In the genomic region with DNA sequence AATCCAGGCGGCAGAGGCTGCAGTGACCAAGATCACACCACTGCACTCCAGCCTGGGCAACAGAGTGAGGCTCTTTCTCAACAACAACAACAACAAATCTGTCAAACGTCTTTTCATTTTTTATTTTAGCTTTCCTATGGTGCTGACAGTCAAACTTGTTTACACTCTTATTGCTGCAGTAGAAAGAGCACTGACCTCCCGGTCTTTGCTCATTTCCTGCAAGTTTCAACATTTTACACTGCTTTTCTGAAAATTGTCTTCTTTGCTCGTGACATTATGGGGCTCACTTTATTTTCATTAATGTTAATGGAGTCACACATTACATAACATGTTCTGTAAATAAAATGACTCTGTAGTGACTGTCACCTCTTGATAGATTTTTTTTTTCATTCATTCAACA, we compare ENCODE assay signal across 25 cellular contexts.
DNase-seq lines count a peak whose midpoint lies in the region; ATAC-seq and TF ChIP-seq lines count a peak whose summit lies in the region.
"Had no signal": no experiment of that assay in that cellular context is flagged by ENCODE, and none has a peak within 500 bp of the region (broad histone marks: within the 10 kb centered on the region; RNA-seq: fewer than 3 reads in every experiment).

No MANE protein-coding gene starts in this region.

- BruUV-seq in MCF 10A (replicated peaks; lab: Mats Ljungman, UMichigan) (no TSS peak), mammary epithelial cell (replicated peaks; lab: Mats Ljungman, UMichigan) (no TSS peak)

- no peak overlapping the region for H4K91ac ChIP-seq in H9 (ENCODE audit: insufficient read length, low read depth, low read length)

- H2BK120ac ChIP-seq in H9 (ENCODE audit: low read depth, low read length, poor library complexity, severe bottlenecking) = no peak overlapping the region

- in situ Hi-C loops in mammary epithelial cell (cut with MboI; ENCODE audit: low sequenced_read_pairs in 2 of 2) = no loop called here

- 54% methylated on average over 4 of the region's 4 CpGs for WGBS in mammary epithelial cell (ENCODE audit: low coverage, missing lambda C conversion rate)
- WGBS in H9 (ENCODE audit: extremely low coverage, insufficient read length, low lambda C conversion rate) = no CpG with 5 or more reads among the region's 4 CpGs

- no peak overlapping the region for H2BK15ac ChIP-seq in H9 (ENCODE audit: low read depth, low read length)

- H3K9ac ChIP-seq in mammary epithelial cell (ENCODE audit: insufficient read depth, low read length) = no peak overlapping the region
- H3K9ac ChIP-seq in H9 (ENCODE audit: extremely low read depth, insufficient read length, low read length) = no peak overlapping the region
- H3K9ac ChIP-seq: BLaER1, SK-N-SH had no signal

- no peak overlapping the region for H3T11ph ChIP-seq in H9 (ENCODE audit: low read length)

- dilution Hi-C loops in mammary epithelial cell (cut with HindIII; ENCODE audit: low sequenced_read_pairs) = no loop called here

- H3K56ac ChIP-seq in H9 (ENCODE audit: insufficient read length, low read depth, low read length) = no peak overlapping the region

- CTCF ChIA-PET in MCF 10A (lab: Yijun Ruan, JAX) = no interaction called here
- CTCF ChIA-PET in mammary epithelial cell (lab: Charles Lee; ENCODE audit: low non-redundant PET) = no interaction called here

- no peak overlapping the region for H3K4me3 Mint-ChIP-seq in MCF 10A (ENCODE audit: unreplicated experiment)
- H3K4me3 Mint-ChIP-seq in activated naive CD8-positive, alpha-beta T cell treated with anti-CD3 and anti-CD28 coated beads, Interleukin-2, amount 50 U/mL, for 24 hours = no peak overlapping the region
- H3K4me3 Mint-ChIP-seq in memory B cell = no peak overlapping the region
- H3K4me3 Mint-ChIP-seq in H9 = no peak overlapping the region
- H3K4me3 Mint-ChIP-seq: activated T-helper 17 cell treated with anti-CD3 and anti-CD28 coated beads, Interleukin-2, amount 50 U/mL, for 72 hours; mesothelial cell of epicardium had no signal

- H2BK12ac ChIP-seq in H9 (ENCODE audit: insufficient read length, low read depth, low read length) = no peak overlapping the region

- no peak overlapping the region for H3K23ac ChIP-seq in H9 (ENCODE audit: insufficient read length, low read depth, low read length)

- H3K9me3 ChIP-seq in mammary epithelial cell (replicated peaks; ENCODE audit: insufficient read depth, low read length) (peaks cover 20% of the 10 kb centered on the region), H9 (ENCODE audit: control insufficient read depth, low read depth, low read length) (no peaks in the 10 kb centered on the region)
- H3K9me3 ChIP-seq: BLaER1, esophagus squamous epithelium, gastrocnemius medialis, SK-N-SH, tibial nerve had no signal

- H4K8ac ChIP-seq in H9 (replicated peaks; ENCODE audit: insufficient read length, low read depth, low read length) = no peak overlapping the region

- H4K20me1 ChIP-seq in mammary epithelial cell (ENCODE audit: insufficient read depth, low read length) (no peaks in the 10 kb centered on the region), H9 (ENCODE audit: control insufficient read depth, insufficient read depth, insufficient read length) (no peaks in the 10 kb centered on the region)

- no peak overlapping the region for H3K14ac ChIP-seq in H9 (ENCODE audit: insufficient read depth, low read length)

- POLR2A ChIA-PET in MCF 10A (lab: Yijun Ruan, JAX) = no interaction called here

- H2AFZ ChIP-seq in mammary epithelial cell (ENCODE audit: low read depth, low read length) (no peak overlapping the region), H9 (ENCODE audit: low read length) (no peak overlapping the region)

- H3K27ac ChIP-seq in mammary epithelial cell (ENCODE audit: insufficient read depth, low read depth, low read length) = no peak overlapping the region
- no peak overlapping the region for H3K27ac ChIP-seq in H9 (ENCODE audit: insufficient read length, low read depth, low read length)
- H3K27ac ChIP-seq: BLaER1, coronary artery, gastrocnemius medialis, RWPE1 had no signal

- peaks cover 9% of the 10 kb centered on the region for H3K4me1 Mint-ChIP-seq in MCF 10A (ENCODE audit: insufficient read depth, unreplicated experiment)
- peaks cover 14% of the 10 kb centered on the region for H3K4me1 Mint-ChIP-seq in activated naive CD8-positive, alpha-beta T cell treated with anti-CD3 and anti-CD28 coated beads, Interleukin-2, amount 50 U/mL, for 24 hours
- H3K4me1 Mint-ChIP-seq in memory B cell = peaks cover 6% of the 10 kb centered on the region
- peaks cover 13 to 16% of the 10 kb centered on the region in 2 experiments for H3K4me1 Mint-ChIP-seq in H9

- intact Hi-C loops in MCF 10A (cut with micrococcal nuclease) (no loop called here), mammary epithelial cell (cut with micrococcal nuclease) (no loop called here)

- no peaks in the 10 kb centered on the region for H3K36me3 Mint-ChIP-seq in MCF 10A (ENCODE audit: insufficient read depth, unreplicated experiment)
- H3K36me3 Mint-ChIP-seq in activated naive CD8-positive, alpha-beta T cell treated with anti-CD3 and anti-CD28 coated beads, Interleukin-2, amount 50 U/mL, for 24 hours (ENCODE audit: low read depth) = peaks cover 63% of the 10 kb centered on the region
- H3K36me3 Mint-ChIP-seq in memory B cell = peaks cover 50% of the 10 kb centered on the region
- H3K36me3 Mint-ChIP-seq in H9 (ENCODE audit: insufficient read depth in 1 of 3, low read depth in 3 of 3) = peaks cover 2 to 23% (median 11%) of the 10 kb centered on the region in 3 experiments; a peak in 5 of 7 replicates

- no peak overlapping the region for H3K4me2 ChIP-seq in mammary epithelial cell (ENCODE audit: insufficient read depth, low read depth, low read length)
- H3K4me2 ChIP-seq in H9 (ENCODE audit: insufficient read depth, insufficient read length, low read length) = no peak overlapping the region
- H3K4me2 ChIP-seq: BLaER1, SK-N-SH had no signal

- H3K4ac ChIP-seq in H9 (ENCODE audit: low read depth, low read length) = no peak overlapping the region

- H2AK5ac ChIP-seq in H9 (ENCODE audit: insufficient read length, low read length) = no peak overlapping the region

- H3K79me2 ChIP-seq in mammary epithelial cell (ENCODE audit: insufficient read depth, low read length) = no peaks in the 10 kb centered on the region
- H3K79me2 ChIP-seq in H9 (ENCODE audit: insufficient read depth, low read length) = no peaks in the 10 kb centered on the region

- no peak overlapping the region for H2BK5ac ChIP-seq in H9 (ENCODE audit: insufficient read length, low read length)

- H3K4me1 ChIP-seq in mammary epithelial cell (ENCODE audit: insufficient read depth, low read length) (no peaks in the 10 kb centered on the region), H9 (ENCODE audit: insufficient read depth, low read length) (no peaks in the 10 kb centered on the region)
- H3K4me1 ChIP-seq: BLaER1, Caco-2, gastrocnemius medialis had no signal

- peak; percentile 4 for DNase-seq in MCF 10A (ENCODE audit: unreplicated experiment)
- DNase-seq in mammary epithelial cell = no peak
- DNase-seq in activated naive CD8-positive, alpha-beta T cell treated with anti-CD3 and anti-CD28 coated beads, Interleukin-2, amount 50 U/mL, for 24 hours = no peak
- DNase-seq in memory B cell (ENCODE audit: low spot score in 2 of 2) = no peak
- DNase-seq in H9 = no peak
- no peak for DNase-seq in DMS 273 treated with DMSO at 0.1 percent for 48 hours (lab: John Stamatoyannopoulos, UW)
- DNase-seq: activated CD4-positive, alpha-beta T cell treated with anti-CD3 and anti-CD28 coated beads for 4 hours; amniotic stem cell; Caco-2; DND-41; esophagus squamous epithelium; gastrocnemius medialis; left colon; naive B cell; NCI-H1092; NCI-H1694 treated with DMSO at 0.1 percent for 48 hours; SK-N-SH had no signal

- no peak for TF ChIP-seq CTCF in MCF 10A (IDR thresholded peaks at IDR 0.05; ENCODE audit: unreplicated experiment)
- no peak for TF ChIP-seq CTCF in mammary epithelial cell (conservative IDR thresholded peaks at IDR 0.05 in 1 of 2, IDR thresholded peaks at IDR 0.05 in 1 of 2; ENCODE audit: extremely low read depth in 1 of 2, insufficient read depth in 1 of 2, low read depth in 1 of 2, low read length in 2 of 2)
- no peak for TF ChIP-seq CTCF in H9 (conservative IDR thresholded peaks at IDR 0.05)

- H3K79me1 ChIP-seq in H9 (ENCODE audit: insufficient read depth, low read depth, low read length, poor library complexity, severe bottlenecking) = no peaks in the 10 kb centered on the region

- H3K27me3 Mint-ChIP-seq in MCF 10A (ENCODE audit: insufficient read depth, unreplicated experiment) (peaks cover 6% of the 10 kb centered on the region), memory B cell (no peaks in the 10 kb centered on the region), H9 (ENCODE audit: low read depth) (no peaks in the 10 kb centered on the region)
- no peaks in the 10 kb centered on the region for H3K27me3 Mint-ChIP-seq in activated naive CD8-positive, alpha-beta T cell treated with anti-CD3 and anti-CD28 coated beads, Interleukin-2, amount 50 U/mL, for 24 hours
- H3K27me3 Mint-ChIP-seq: activated T-helper 17 cell treated with anti-CD3 and anti-CD28 coated beads, Interleukin-2, amount 50 U/mL, for 72 hours; naive B cell had no signal

- H3K27me3 ChIP-seq in mammary epithelial cell (ENCODE audit: insufficient read depth, low read length) (no peaks in the 10 kb centered on the region), H9 (ENCODE audit: insufficient read depth, low read length) (no peaks in the 10 kb centered on the region)
- H3K27me3 ChIP-seq: BLaER1, esophagus squamous epithelium, gastrocnemius medialis, tibial nerve had no signal

- no peak overlapping the region for H3K27ac Mint-ChIP-seq in MCF 10A (ENCODE audit: low read depth, unreplicated experiment)
- peak overlapping the region; percentile 50 for H3K27ac Mint-ChIP-seq in activated naive CD8-positive, alpha-beta T cell treated with anti-CD3 and anti-CD28 coated beads, Interleukin-2, amount 50 U/mL, for 24 hours
- H3K27ac Mint-ChIP-seq in memory B cell = peak overlapping the region; percentile 24
- no peak overlapping the region; a peak in 1 of 7 replicates for H3K27ac Mint-ChIP-seq in H9
- H3K27ac Mint-ChIP-seq: mesothelial cell of epicardium had no signal

- H3K4me3 ChIP-seq in mammary epithelial cell (replicated peaks in 1 of 3; ENCODE audit: insufficient read depth in 1 of 3, low read depth in 2 of 3, low read length in 3 of 3) = no peak overlapping the region
- H3K4me3 ChIP-seq: BLaER1, coronary artery, esophagus squamous epithelium, gastrocnemius medialis, tibial nerve had no signal

- no peak overlapping the region for H3K18ac ChIP-seq in H9 (ENCODE audit: insufficient read length, low read depth, low read length)

- no peak overlapping the region for H4K5ac ChIP-seq in H9 (ENCODE audit: insufficient read length, low read depth, low read length)

- no peak for ATAC-seq in activated naive CD8-positive, alpha-beta T cell treated with anti-CD3 and anti-CD28 coated beads, Interleukin-2, amount 50 U/mL, for 24 hours
- no peak for ATAC-seq in memory B cell (ENCODE audit: low read depth)
- no peak for ATAC-seq in GM21515 (IDR thresholded peaks at IDR 0.05; ENCODE audit: unreplicated experiment)
- ATAC-seq: gastrocnemius medialis, HCT116, left colon had no signal

- no peaks in the 10 kb centered on the region for H3K23me2 ChIP-seq in H9 (ENCODE audit: insufficient read length, low read depth, low read length, poor library complexity, severe bottlenecking)

- no peaks in the 10 kb centered on the region for H3K36me3 ChIP-seq in mammary epithelial cell (ENCODE audit: insufficient read depth, low read length)

- no peaks in the 10 kb centered on the region for H3K9me3 Mint-ChIP-seq in MCF 10A (ENCODE audit: unreplicated experiment)
- no peaks in the 10 kb centered on the region for H3K9me3 Mint-ChIP-seq in activated naive CD8-positive, alpha-beta T cell treated with anti-CD3 and anti-CD28 coated beads, Interleukin-2, amount 50 U/mL, for 24 hours
- no peaks in the 10 kb centered on the region for H3K9me3 Mint-ChIP-seq in memory B cell
- no peaks in the 10 kb centered on the region for H3K9me3 Mint-ChIP-seq in H9
- H3K9me3 Mint-ChIP-seq: activated T-helper 17 cell treated with anti-CD3 and anti-CD28 coated beads, Interleukin-2, amount 50 U/mL, for 72 hours; naive B cell had no signal

- no peak overlapping the region for H2BK20ac ChIP-seq in H9 (ENCODE audit: low read depth, low read length, poor library complexity, severe bottlenecking)

Comparison
In these comparisons a context has a peak if more than half of its experiments do, and no peak if none do; other contexts are left out.
1. H3K27ac Mint-ChIP-seq: peak in activated naive CD8-positive, alpha-beta T cell treated with anti-CD3 and anti-CD28 coated beads, Interleukin-2, amount 50 U/mL, for 24 hours (single experiment) and memory B cell (single experiment); none in MCF 10A (single experiment) and H9 (0 of 3).